ENCODE assay signal across 9 cellular contexts in the genomic region with DNA sequence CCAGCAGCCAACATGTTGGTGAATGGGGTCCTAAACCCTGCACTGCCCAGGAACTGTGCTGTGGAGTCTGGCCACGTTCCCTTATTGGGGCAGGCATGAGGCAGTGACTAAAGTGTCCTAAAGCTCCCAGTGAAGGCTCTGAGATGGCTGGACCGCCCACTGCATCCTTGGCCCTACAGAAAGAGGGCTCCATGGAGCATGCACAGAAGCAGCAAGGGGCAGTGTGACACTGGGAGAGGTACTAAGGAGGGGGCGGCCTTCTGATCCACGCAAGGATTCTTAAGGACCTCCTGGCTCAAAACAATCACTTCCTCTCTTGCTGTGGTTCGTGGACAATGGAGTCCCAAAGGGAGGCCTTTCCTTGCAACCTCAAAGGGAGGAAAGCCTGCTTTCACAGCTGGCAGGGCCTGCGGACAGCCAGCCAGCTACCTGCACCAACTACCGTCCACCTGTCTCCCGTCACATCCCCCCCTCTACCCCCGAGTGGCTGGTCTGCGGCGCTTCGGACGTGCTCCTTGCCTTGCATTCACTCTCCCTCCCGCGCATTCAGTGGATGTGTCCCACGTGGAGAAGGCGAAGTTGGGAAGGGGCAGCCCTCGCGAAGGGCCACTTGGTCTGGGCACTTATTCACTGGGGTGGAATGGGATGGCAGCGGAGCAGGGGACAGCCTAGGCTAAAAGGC.
DNase-seq lines count a peak whose midpoint lies in the region; ATAC-seq and TF ChIP-seq lines count a peak whose summit lies in the region.
"Had no signal": no experiment of that assay in that cellular context is flagged by ENCODE, and none has a peak within 500 bp of the region (broad histone marks: within the 10 kb centered on the region; RNA-seq: fewer than 3 reads in every experiment).

No MANE protein-coding gene starts in this region.

- TF ChIP-seq CTCF in astrocyte of the spinal cord (IDR thresholded peaks at IDR 0.05; ENCODE audit: low read depth, low read length) (no peak), gastrocnemius medialis (IDR thresholded peaks at IDR 0.05 in 4 of 5, conservative IDR thresholded peaks at IDR 0.05 in 1 of 5) (no peak)

- intact Hi-C loops in gastrocnemius medialis (cut with DNase I; ENCODE audit: low total_unique reads) = no loop called here

- no peaks in the 10 kb centered on the region for H3K4me1 ChIP-seq in iPS-18a (ENCODE audit: control insufficient read depth, low read depth, low read length)
- H3K4me1 ChIP-seq in gastrocnemius medialis = peaks cover 23 to 30% of the 10 kb centered on the region in 2 donors

- H3K9ac ChIP-seq in iPS-18a (ENCODE audit: low read length) = no peak overlapping the region

- no peak for TF ChIP-seq POLR2A in gastrocnemius medialis (IDR thresholded peaks at IDR 0.05)

- H3K4me3 ChIP-seq in astrocyte of the spinal cord (ENCODE audit: low read depth, low read length) = peak overlapping the region; percentile 73
- peak overlapping the region; percentile 73 for H3K4me3 ChIP-seq in iPS-18a (ENCODE audit: low read length)
- H3K4me3 ChIP-seq in gastrocnemius medialis = peak overlapping the region; percentile 60 to 85 (median 80)

- peak in 1 of 2 donors; percentile 1 for ATAC-seq in gastrocnemius medialis
- ATAC-seq in GM19467 (IDR thresholded peaks at IDR 0.05; ENCODE audit: unreplicated experiment) = no peak
- ATAC-seq in HG03432 (IDR thresholded peaks at IDR 0.05; ENCODE audit: unreplicated experiment) = no peak

- H3K27ac ChIP-seq in iPS-18a (ENCODE audit: low read length) (no peak overlapping the region), gastrocnemius medialis (peak overlapping the region; percentile 60 to 82 (median 78))

- in situ Hi-C loops in astrocyte of the spinal cord (cut with HindIII; ENCODE audit: low sequenced_read_pairs) (no loop called here), gastrocnemius medialis (cut with MboI; ENCODE audit: low sequenced_read_pairs in 4 of 4) (no loop called here)

- H3K36me3 ChIP-seq in iPS-18a (ENCODE audit: control insufficient read depth, low read depth, low read length) (no peaks in the 10 kb centered on the region), gastrocnemius medialis (no peaks in the 10 kb centered on the region)

- H3K27me3 ChIP-seq in iPS-18a (ENCODE audit: control insufficient read depth, insufficient read depth, low read length) (peaks cover 36% of the 10 kb centered on the region), gastrocnemius medialis (no peaks in the 10 kb centered on the region)

- no peaks in the 10 kb centered on the region for H3K9me3 ChIP-seq in iPS-18a (ENCODE audit: control insufficient read depth, low read depth, low read length)
- no peaks in the 10 kb centered on the region for H3K9me3 ChIP-seq in gastrocnemius medialis

- DNase-seq in GM03348 (ENCODE audit: low spot score) = peak; percentile 6
- DNase-seq in astrocyte of the spinal cord (ENCODE audit: low read depth, low spot score) = no peak
- DNase-seq in gastrocnemius medialis = peak; percentile 18
- DNase-seq in AG08396 (ENCODE audit: low spot score) = no peak
- DNase-seq in NCI-H1105 (lab: John Stamatoyannopoulos, UW) = no peak
- DNase-seq: activated B cell treated with CpG ODN at 0.5 μM for 24 hours had no signal

Comparison
In these comparisons a context has a peak if more than half of its experiments do, and no peak if none do; other contexts are left out.
1. DNase-seq: peak in GM03348 (single experiment) and gastrocnemius medialis (2 of 2); none in astrocyte of the spinal cord (single experiment), AG08396 (single experiment) and NCI-H1105 (single experiment).
2. Peak in every context shown above with its lines, with median percentiles within 50 percentile points of each other: H3K4me3 ChIP-seq.